In genomic region chr20:58702859-58703648, GRCh38 we compare ENCODE assay signal across 14 cellular contexts. TPM values are rescaled to one million over a fixed set of nuclear protein-coding genes. Genes with fewer than 3 reads are reported as not detected.
DNase-seq lines count a peak whose midpoint lies in the region; ATAC-seq and TF ChIP-seq lines count a peak whose summit lies in the region.
"Had no signal": no experiment of that assay in that cellular context is flagged by ENCODE, and none has a peak within 500 bp of the region (broad histone marks: within the 10 kb centered on the region; RNA-seq: fewer than 3 reads in every experiment).

No MANE protein-coding gene starts in this region.

- no peak overlapping the region for H3K4me3 ChIP-seq in BLaER1
- H3K4me3 ChIP-seq: SK-N-MC had no signal

- no peaks in the 10 kb centered on the region for H3K27me3 ChIP-seq in BLaER1

- CTCF ChIA-PET in HEK293T (lab: Yijun Ruan, JAX) = no interaction called here

- H3K9ac ChIP-seq in BLaER1 = no peak overlapping the region

- H3K27ac ChIP-seq in BLaER1 = peak overlapping the region; percentile 39; the same call in 1 of the 2 replicates
- H3K27ac ChIP-seq: epithelial cell of prostate, SK-N-MC had no signal

- POLR2A ChIA-PET in HEK293T (lab: Yijun Ruan, JAX) = no interaction called here

- H4K20me1 ChIP-seq in BLaER1 = peaks cover 7% of the 10 kb centered on the region

- ATAC-seq in GM18907 (IDR thresholded peaks at IDR 0.05; ENCODE audit: unreplicated experiment) = no peak

- peaks cover 44% of the 10 kb centered on the region for H3K36me3 ChIP-seq in BLaER1

- DNase-seq in activated CD8-positive, alpha-beta memory T cell treated with anti-CD3 and anti-CD28 coated beads, Interleukin-2, amount 50 U/mL, for 48 hours = peak; percentile 51
- peak; percentile 9 for DNase-seq in mucosa of gallbladder (ENCODE audit: low spot score)
- no peak for DNase-seq in HEK293T (ENCODE audit: extremely low spot score)
- no peak for DNase-seq in SHP77 (lab: John Stamatoyannopoulos, UW)
- no peak for DNase-seq in occipital lobe (lab: John Stamatoyannopoulos, UW)
- DNase-seq: amygdala, immature natural killer cell, NCI-H345, nephron progenitor cell had no signal

- peaks cover 21% of the 10 kb centered on the region for H3K4me1 ChIP-seq in BLaER1

- H3K9me3 ChIP-seq in BLaER1 = no peaks in the 10 kb centered on the region

- H3K4me2 ChIP-seq in BLaER1 = peak overlapping the region; percentile 76

- peak; percentile 52 for TF ChIP-seq CTCF in GM12873 (IDR thresholded peaks at IDR 0.05; ENCODE audit: insufficient read depth, low read depth, low read length, missing control alignments)

TF ChIP-seq in HEK293T, 16 proteins besides CTCF, POLR2A, EP300 and RAD21:
- TF ChIP-seq NFRKB (IDR thresholded peaks at IDR 0.05) (no peak), SUZ12 (IDR thresholded peaks at IDR 0.05) (no peak), BHLHE40 (IDR thresholded peaks at IDR 0.05; ENCODE audit: borderline replicate concordance) (no peak), ARNT (IDR thresholded peaks at IDR 0.05) (no peak), TARDBP (IDR thresholded peaks at IDR 0.05) (no peak), CTBP1 (IDR thresholded peaks at IDR 0.05; ENCODE audit: borderline replicate concordance) (no peak), ELF4 (IDR thresholded peaks at IDR 0.05) (no peak), PKNOX1 (IDR thresholded peaks at IDR 0.05) (no peak), SP1 (IDR thresholded peaks at IDR 0.05) (no peak), L3MBTL2 (conservative IDR thresholded peaks at IDR 0.05) (no peak), LEF1 (IDR thresholded peaks at IDR 0.05; ENCODE audit: borderline replicate concordance) (no peak), FOXA1 (IDR thresholded peaks at IDR 0.05) (no peak), FOXM1 (IDR thresholded peaks at IDR 0.05; ENCODE audit: borderline replicate concordance) (no peak), ZNF384 (IDR thresholded peaks at IDR 0.05) (no peak), FOXK2 (IDR thresholded peaks at IDR 0.05) (no peak), HDGF (IDR thresholded peaks at IDR 0.05; ENCODE audit: borderline replicate concordance) (no peak)
TF ChIP-seq in HEK293T: peak in this region for 0.

RNA-seq across cellular contexts. Expression of gene NPEPL1, which starts 10.5 kb away (rescaled TPM):
- total RNA-seq in mucosa of gallbladder (39.1 TPM), occipital lobe (7.5 TPM)

RNA-seq across cellular contexts. Expression of gene STX16, which starts 52.0 kb away (rescaled TPM):
- 63.7 TPM for total RNA-seq in mucosa of gallbladder
- total RNA-seq in occipital lobe = 33.2 TPM

Comparison
In these comparisons a context has a peak if more than half of its experiments do, and no peak if none do; other contexts are left out.
1. DNase-seq: peak in activated CD8-positive, alpha-beta memory T cell treated with anti-CD3 and anti-CD28 coated beads, Interleukin-2, amount 50 U/mL, for 48 hours (single experiment) and mucosa of gallbladder (single experiment); none in HEK293T (single experiment), SHP77 (0 of 2) and occipital lobe (single experiment).